Comparison of ENCODE assay signal across 1 cellular context in the genomic region with DNA sequence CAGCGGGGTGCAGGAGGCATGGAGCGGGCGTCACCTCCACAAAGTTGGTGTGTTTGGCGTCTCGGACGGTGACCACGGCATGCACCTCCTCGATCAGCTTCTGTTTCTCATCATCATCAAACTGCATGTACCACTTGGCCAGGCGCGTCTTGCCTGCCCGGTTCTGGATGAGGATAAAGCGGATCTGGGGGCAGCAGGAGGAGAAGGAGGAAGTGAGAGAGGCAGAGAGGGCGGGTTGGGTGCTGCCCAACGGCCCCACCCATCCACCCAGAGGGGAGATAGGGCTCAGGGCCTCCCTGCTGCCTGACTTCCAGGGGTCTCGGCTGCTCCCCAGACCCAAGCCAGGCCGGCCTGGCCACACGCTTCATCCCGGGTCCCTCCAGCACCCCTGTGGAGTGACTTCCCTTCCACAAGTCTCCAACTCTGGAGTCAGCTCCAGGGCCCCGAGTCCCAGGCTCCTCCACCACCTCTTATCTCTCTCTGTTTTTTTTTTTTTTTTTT.
A peak's percentile ranks its signal among the peaks of the same experiment; 100 is the strongest.
TF ChIP-seq lines count a peak whose summit lies in the region.

No MANE protein-coding gene starts in this region.

TF ChIP-seq in K562, 482 proteins besides CTCF, POLR2A, EP300 and RAD21 (continued from another document):
- TF ChIP-seq, protein P1, sequence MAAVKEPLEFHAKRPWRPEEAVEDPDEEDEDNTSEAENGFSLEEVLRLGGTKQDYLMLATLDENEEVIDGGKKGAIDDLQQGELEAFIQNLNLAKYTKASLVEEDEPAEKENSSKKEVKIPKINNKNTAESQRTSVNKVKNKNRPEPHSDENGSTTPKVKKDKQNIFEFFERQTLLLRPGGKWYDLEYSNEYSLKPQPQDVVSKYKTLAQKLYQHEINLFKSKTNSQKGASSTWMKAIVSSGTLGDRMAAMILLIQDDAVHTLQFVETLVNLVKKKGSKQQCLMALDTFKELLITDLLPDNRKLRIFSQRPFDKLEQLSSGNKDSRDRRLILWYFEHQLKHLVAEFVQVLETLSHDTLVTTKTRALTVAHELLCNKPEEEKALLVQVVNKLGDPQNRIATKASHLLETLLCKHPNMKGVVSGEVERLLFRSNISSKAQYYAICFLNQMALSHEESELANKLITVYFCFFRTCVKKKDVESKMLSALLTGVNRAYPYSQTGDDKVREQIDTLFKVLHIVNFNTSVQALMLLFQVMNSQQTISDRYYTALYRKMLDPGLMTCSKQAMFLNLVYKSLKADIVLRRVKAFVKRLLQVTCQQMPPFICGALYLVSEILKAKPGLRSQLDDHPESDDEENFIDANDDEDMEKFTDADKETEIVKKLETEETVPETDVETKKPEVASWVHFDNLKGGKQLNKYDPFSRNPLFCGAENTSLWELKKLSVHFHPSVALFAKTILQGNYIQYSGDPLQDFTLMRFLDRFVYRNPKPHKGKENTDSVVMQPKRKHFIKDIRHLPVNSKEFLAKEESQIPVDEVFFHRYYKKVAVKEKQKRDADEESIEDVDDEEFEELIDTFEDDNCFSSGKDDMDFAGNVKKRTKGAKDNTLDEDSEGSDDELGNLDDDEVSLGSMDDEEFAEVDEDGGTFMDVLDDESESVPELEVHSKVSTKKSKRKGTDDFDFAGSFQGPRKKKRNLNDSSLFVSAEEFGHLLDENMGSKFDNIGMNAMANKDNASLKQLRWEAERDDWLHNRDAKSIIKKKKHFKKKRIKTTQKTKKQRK (IDR thresholded peaks at IDR 0.05; ENCODE audit: borderline replicate concordance, low read depth, low read length), result no peak
- TF ChIP-seq SPI1 (IDR thresholded peaks at IDR 0.05; ENCODE audit: borderline replicate concordance, low read depth, low read length) (peak; percentile 91), POLR2G (IDR thresholded peaks at IDR 0.05; ENCODE audit: low read depth, low read length) (peak; percentile 68), GABPB1 (CRISPR knock-in tag; IDR thresholded peaks at IDR 0.05) (0 out of 2 replicates have a peak, but pooled peaks have one; percentile 21), HDGF (IDR thresholded peaks at IDR 0.05) (peak; percentile 45; the same call in 1 of the 2 replicates), TOE1 (IDR thresholded peaks at IDR 0.05; ENCODE audit: borderline replicate concordance) (no peak), TOE1 (CRISPR knock-in tag; IDR thresholded peaks at IDR 0.05; ENCODE audit: borderline replicate concordance, low read depth) (no peak), NR2C2 (CRISPR knock-in tag; IDR thresholded peaks at IDR 0.05) (no peak), NR2C2 (tag; IDR thresholded peaks at IDR 0.05) (0 out of 2 replicates have a peak, but pooled peaks have one; percentile 18), RBM25 (IDR thresholded peaks at IDR 0.05; ENCODE audit: low read depth, low read length, severe bottlenecking) (no peak), POLR2AphosphoS2 (IDR thresholded peaks at IDR 0.05; ENCODE audit: low read length) (no peak)
- TF ChIP-seq, protein P2, sequence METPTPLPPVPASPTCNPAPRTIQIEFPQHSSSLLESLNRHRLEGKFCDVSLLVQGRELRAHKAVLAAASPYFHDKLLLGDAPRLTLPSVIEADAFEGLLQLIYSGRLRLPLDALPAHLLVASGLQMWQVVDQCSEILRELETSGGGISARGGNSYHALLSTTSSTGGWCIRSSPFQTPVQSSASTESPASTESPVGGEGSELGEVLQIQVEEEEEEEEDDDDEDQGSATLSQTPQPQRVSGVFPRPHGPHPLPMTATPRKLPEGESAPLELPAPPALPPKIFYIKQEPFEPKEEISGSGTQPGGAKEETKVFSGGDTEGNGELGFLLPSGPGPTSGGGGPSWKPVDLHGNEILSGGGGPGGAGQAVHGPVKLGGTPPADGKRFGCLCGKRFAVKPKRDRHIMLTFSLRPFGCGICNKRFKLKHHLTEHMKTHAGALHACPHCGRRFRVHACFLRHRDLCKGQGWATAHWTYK (CRISPR knock-in tag; IDR thresholded peaks at IDR 0.05), result no peak
